21 cellular contexts compared by ENCODE assay signal in genomic region chr15:90744759-90745402, GRCh38. TPM values are rescaled to one million over a fixed set of nuclear protein-coding genes. Genes with fewer than 3 reads are reported as not detected.
DNase-seq lines count a peak whose midpoint lies in the region; ATAC-seq and TF ChIP-seq lines count a peak whose summit lies in the region.
"Had no signal": no experiment of that assay in that cellular context is flagged by ENCODE, and none has a peak within 500 bp of the region (broad histone marks: within the 10 kb centered on the region; RNA-seq: fewer than 3 reads in every experiment).

No MANE protein-coding gene starts in this region.

- POLR2A ChIA-PET in activated CD4-positive, alpha-beta memory T cell treated with anti-CD3 and anti-CD28 coated beads for 36 hours (lab: Charles Lee), result no interaction called here
- POLR2A ChIA-PET in activated CD4-positive, alpha-beta memory T cell treated with anti-CD3 and anti-CD28 coated beads, Interleukin-2, amount 10 ng/mL, durations not matched to agents 7 days and 5 days (lab: Charles Lee), result no interaction called here
- POLR2A ChIA-PET in HEK293 (lab: Yijun Ruan, JAX), result interaction anchor here (1.5 kb wide), 1 partner anchor 28 kb away, joined by 4 read pairs; the partner anchor contains the start of gene BLM
- POLR2A ChIA-PET in activated CD8-positive, alpha-beta T cell treated with anti-CD3 and anti-CD28 coated beads, Interleukin-2, amount 10 ng/mL, durations not matched to agents 7 days and 5 days (lab: Charles Lee), result no interaction called here

- H3K4me1 Mint-ChIP-seq in activated CD4-positive, alpha-beta memory T cell treated with anti-CD3 and anti-CD28 coated beads for 36 hours (ENCODE audit: low read depth), result peaks cover 33% of the 10 kb centered on the region
- H3K4me1 Mint-ChIP-seq in activated CD4-positive, alpha-beta memory T cell treated with anti-CD3 and anti-CD28 coated beads, Interleukin-2, amount 10 ng/mL, durations not matched to agents 7 days and 5 days, result peaks cover 62% of the 10 kb centered on the region
- peaks cover 26% of the 10 kb centered on the region for H3K4me1 Mint-ChIP-seq in activated CD8-positive, alpha-beta T cell treated with anti-CD3 and anti-CD28 coated beads, Interleukin-2, amount 10 ng/mL, durations not matched to agents 7 days and 5 days (ENCODE audit: low read depth)
- peaks cover 17% of the 10 kb centered on the region for H3K4me1 Mint-ChIP-seq in neural crest cell

- TF ChIP-seq CTCF in HEK293 (tag by site-specific recombination; IDR thresholded peaks at IDR 0.05) (no peak), neural crest cell (conservative IDR thresholded peaks at IDR 0.05) (no peak), tibial artery (IDR thresholded peaks at IDR 0.05) (no peak)

- H3K9me3 ChIP-seq in HEK293 (ENCODE audit: control insufficient read depth, insufficient read depth, low read depth, low read length) (no peaks in the 10 kb centered on the region), tibial artery (no peaks in the 10 kb centered on the region)

- ATAC-seq in activated CD8-positive, alpha-beta T cell treated with anti-CD3 and anti-CD28 coated beads, Interleukin-2, amount 10 ng/mL, durations not matched to agents 7 days and 5 days, result no peak
- ATAC-seq in GM18867 (IDR thresholded peaks at IDR 0.05; ENCODE audit: unreplicated experiment), result no peak
- ATAC-seq: CD8-positive, alpha-beta T cell; GM23338; HCT116 had no signal

- H3K36me3 ChIP-seq in HEK293 (ENCODE audit: control insufficient read depth in 2 of 2, insufficient read depth in 1 of 2, low read length in 2 of 2) (peaks cover 6 to 9% of the 10 kb centered on the region in 2 experiments; a peak in 2 of 3 replicates), tibial artery (no peaks in the 10 kb centered on the region)

- no peaks in the 10 kb centered on the region for H3K27me3 ChIP-seq in tibial artery
- H3K27me3 ChIP-seq: BLaER1 had no signal

- H3K36me3 Mint-ChIP-seq in activated CD4-positive, alpha-beta memory T cell treated with anti-CD3 and anti-CD28 coated beads for 36 hours, result peaks cover 33% of the 10 kb centered on the region
- H3K36me3 Mint-ChIP-seq in activated CD4-positive, alpha-beta memory T cell treated with anti-CD3 and anti-CD28 coated beads, Interleukin-2, amount 10 ng/mL, durations not matched to agents 7 days and 5 days (ENCODE audit: low read depth), result peaks cover 65% of the 10 kb centered on the region
- H3K36me3 Mint-ChIP-seq in activated CD8-positive, alpha-beta T cell treated with anti-CD3 and anti-CD28 coated beads, Interleukin-2, amount 10 ng/mL, durations not matched to agents 7 days and 5 days (ENCODE audit: low read depth), result peaks cover 56% of the 10 kb centered on the region
- peaks cover 8% of the 10 kb centered on the region for H3K36me3 Mint-ChIP-seq in neural crest cell (ENCODE audit: low read depth)

- DNase-seq in activated CD4-positive, alpha-beta memory T cell treated with anti-CD3 and anti-CD28 coated beads for 36 hours, result peak; percentile 15
- DNase-seq in activated CD4-positive, alpha-beta memory T cell treated with anti-CD3 and anti-CD28 coated beads, Interleukin-2, amount 10 ng/mL, durations not matched to agents 7 days and 5 days, result no peak
- peak; percentile 4 for DNase-seq in activated CD8-positive, alpha-beta T cell treated with anti-CD3 and anti-CD28 coated beads, Interleukin-2, amount 10 ng/mL, durations not matched to agents 7 days and 5 days
- DNase-seq in neural crest cell (ENCODE audit: low read depth, low spot score) (no peak), DMS114 treated with DMSO at 0.1 percent for 48 hours (lab: John Stamatoyannopoulos, UW; ENCODE audit: unreplicated experiment) (no peak), tibial artery (no peak)
- DNase-seq: CD4-positive, CD25-positive, alpha-beta regulatory T cell; CD8-positive, alpha-beta T cell; DMS79; EL; GF-D8; H9; HFFc6 had no signal

- CTCF ChIA-PET in activated CD4-positive, alpha-beta memory T cell treated with anti-CD3 and anti-CD28 coated beads for 36 hours (lab: Charles Lee), result interaction anchor here (0.6 kb wide), 1 partner anchor 161 kb away, joined by 3 read pairs; no protein-coding TSS in a partner anchor
- CTCF ChIA-PET in activated CD4-positive, alpha-beta memory T cell treated with anti-CD3 and anti-CD28 coated beads, Interleukin-2, amount 10 ng/mL, durations not matched to agents 7 days and 5 days (lab: Charles Lee), result interaction anchor here (0.9 kb wide), 1 partner anchor 63 kb away, joined by 4 read pairs; no protein-coding TSS in a partner anchor
- CTCF ChIA-PET in HEK293 (lab: Yijun Ruan, JAX), result no interaction called here
- CTCF ChIA-PET in activated CD8-positive, alpha-beta T cell treated with anti-CD3 and anti-CD28 coated beads, Interleukin-2, amount 10 ng/mL, durations not matched to agents 7 days and 5 days (lab: Charles Lee), result interaction anchor here (2.1 kb wide), 1 partner anchor 141 kb away, joined by 7 read pairs; no protein-coding TSS in a partner anchor

- H3K27me3 Mint-ChIP-seq in activated CD4-positive, alpha-beta memory T cell treated with anti-CD3 and anti-CD28 coated beads for 36 hours, result no peaks in the 10 kb centered on the region
- no peaks in the 10 kb centered on the region for H3K27me3 Mint-ChIP-seq in activated CD4-positive, alpha-beta memory T cell treated with anti-CD3 and anti-CD28 coated beads, Interleukin-2, amount 10 ng/mL, durations not matched to agents 7 days and 5 days
- H3K27me3 Mint-ChIP-seq in activated CD8-positive, alpha-beta T cell treated with anti-CD3 and anti-CD28 coated beads, Interleukin-2, amount 10 ng/mL, durations not matched to agents 7 days and 5 days (ENCODE audit: low read depth), result no peaks in the 10 kb centered on the region
- no peaks in the 10 kb centered on the region for H3K27me3 Mint-ChIP-seq in neural crest cell (ENCODE audit: low read depth)
- H3K27me3 Mint-ChIP-seq: B cell; CD4-positive, CD25-positive, alpha-beta regulatory T cell had no signal

- no peak overlapping the region for H3K4me3 ChIP-seq in HEK293 (ENCODE audit: low read depth, low read length)
- H3K4me3 ChIP-seq in tibial artery, result no peak overlapping the region
- H3K4me3 ChIP-seq: BLaER1, GM23338 had no signal

- H3K27ac Mint-ChIP-seq in activated CD4-positive, alpha-beta memory T cell treated with anti-CD3 and anti-CD28 coated beads for 36 hours, result no peak overlapping the region
- no peak overlapping the region for H3K27ac Mint-ChIP-seq in activated CD4-positive, alpha-beta memory T cell treated with anti-CD3 and anti-CD28 coated beads, Interleukin-2, amount 10 ng/mL, durations not matched to agents 7 days and 5 days
- no peak overlapping the region for H3K27ac Mint-ChIP-seq in activated CD8-positive, alpha-beta T cell treated with anti-CD3 and anti-CD28 coated beads, Interleukin-2, amount 10 ng/mL, durations not matched to agents 7 days and 5 days
- H3K27ac Mint-ChIP-seq in neural crest cell (ENCODE audit: unreplicated experiment), result peak overlapping the region; percentile 54
- H3K27ac Mint-ChIP-seq: B cell; CD4-positive, CD25-positive, alpha-beta regulatory T cell; CD8-positive, alpha-beta T cell; GM23338; HFFc6 had no signal

- no peaks in the 10 kb centered on the region for H3K4me1 ChIP-seq in HEK293 (ENCODE audit: control insufficient read depth, insufficient read depth, low read length)
- no peaks in the 10 kb centered on the region for H3K4me1 ChIP-seq in tibial artery
- H3K4me1 ChIP-seq: BLaER1 had no signal

- intact Hi-C loops in activated CD4-positive, alpha-beta memory T cell treated with anti-CD3 and anti-CD28 coated beads for 36 hours (cut with micrococcal nuclease), result no loop called here
- intact Hi-C loops in tibial artery (cut with DNase I; ENCODE audit: low total_unique reads), result no loop called here

- H3K27ac ChIP-seq in HEK293 (ENCODE audit: extremely low read depth, low read depth, low read length) (no peak overlapping the region), tibial artery (no peak overlapping the region)
- H3K27ac ChIP-seq: 22Rv1, BLaER1, C4-2B had no signal

- no peak overlapping the region for H3K4me3 Mint-ChIP-seq in activated CD4-positive, alpha-beta memory T cell treated with anti-CD3 and anti-CD28 coated beads for 36 hours
- no peak overlapping the region for H3K4me3 Mint-ChIP-seq in activated CD4-positive, alpha-beta memory T cell treated with anti-CD3 and anti-CD28 coated beads, Interleukin-2, amount 10 ng/mL, durations not matched to agents 7 days and 5 days
- no peak overlapping the region for H3K4me3 Mint-ChIP-seq in activated CD8-positive, alpha-beta T cell treated with anti-CD3 and anti-CD28 coated beads, Interleukin-2, amount 10 ng/mL, durations not matched to agents 7 days and 5 days
- H3K4me3 Mint-ChIP-seq in neural crest cell, result no peak overlapping the region
- H3K4me3 Mint-ChIP-seq: B cell; CD4-positive, CD25-positive, alpha-beta regulatory T cell; CD8-positive, alpha-beta T cell; GM23338; H9; HFFc6 had no signal

- H3K9me3 Mint-ChIP-seq in activated CD4-positive, alpha-beta memory T cell treated with anti-CD3 and anti-CD28 coated beads for 36 hours, result peaks cover 14% of the 10 kb centered on the region
- H3K9me3 Mint-ChIP-seq in activated CD4-positive, alpha-beta memory T cell treated with anti-CD3 and anti-CD28 coated beads, Interleukin-2, amount 10 ng/mL, durations not matched to agents 7 days and 5 days, result peaks cover 2% of the 10 kb centered on the region
- no peaks in the 10 kb centered on the region for H3K9me3 Mint-ChIP-seq in activated CD8-positive, alpha-beta T cell treated with anti-CD3 and anti-CD28 coated beads, Interleukin-2, amount 10 ng/mL, durations not matched to agents 7 days and 5 days (ENCODE audit: insufficient read depth)
- H3K9me3 Mint-ChIP-seq in neural crest cell, result peaks cover 2% of the 10 kb centered on the region
- H3K9me3 Mint-ChIP-seq: CD8-positive, alpha-beta T cell; GM23338; H9; HFFc6 had no signal

TF ChIP-seq in HEK293, 187 proteins besides CTCF, POLR2A, EP300 and RAD21:
- TF ChIP-seq ZNF548 (tag by site-specific recombination; IDR thresholded peaks at IDR 0.05) (no peak), ZXDB (tag by site-specific recombination; IDR thresholded peaks at IDR 0.05) (no peak), ZFHX2 (tag by site-specific recombination; conservative IDR thresholded peaks at IDR 0.05) (peak; percentile 86), ZNF629 (tag by site-specific recombination; IDR thresholded peaks at IDR 0.05) (no peak), EGR2 (tag by site-specific recombination; IDR thresholded peaks at IDR 0.05; ENCODE audit: low read depth) (peak; percentile 79; the same call in 1 of the 2 replicates)

RNA-seq across cellular contexts. Expression of gene BLM, which starts 27.7 kb away (rescaled TPM):
- 10 to 100 TPM; 65.6 to 68.7 TPM for total RNA-seq in activated CD4-positive, alpha-beta memory T cell treated with anti-CD3 and anti-CD28 coated beads for 36 hours
- 10 to 100 TPM; 59.4 to 63.7 TPM for total RNA-seq in activated CD4-positive, alpha-beta memory T cell treated with anti-CD3 and anti-CD28 coated beads, Interleukin-2, amount 10 ng/mL, durations not matched to agents 7 days and 5 days
- 10 to 100 TPM; 52.3 to 57.4 TPM for total RNA-seq in activated CD8-positive, alpha-beta T cell treated with anti-CD3 and anti-CD28 coated beads, Interleukin-2, amount 10 ng/mL, durations not matched to agents 7 days and 5 days
- 44.8 and 47.8 TPM in 2 replicates for total RNA-seq in neural crest cell

Comparison
In these comparisons a context has a peak if more than half of its experiments do, and no peak if none do; other contexts are left out.
1. DNase-seq: peak in activated CD4-positive, alpha-beta memory T cell treated with anti-CD3 and anti-CD28 coated beads for 36 hours (single experiment) and activated CD8-positive, alpha-beta T cell treated with anti-CD3 and anti-CD28 coated beads, Interleukin-2, amount 10 ng/mL, durations not matched to agents 7 days and 5 days (single experiment); none in activated CD4-positive, alpha-beta memory T cell treated with anti-CD3 and anti-CD28 coated beads, Interleukin-2, amount 10 ng/mL, durations not matched to agents 7 days and 5 days (single experiment), neural crest cell (single experiment), DMS114 treated with DMSO at 0.1 percent for 48 hours (single experiment) and tibial artery (0 of 2).